ENCODE assay signal across 37 cellular contexts in the genomic region with DNA sequence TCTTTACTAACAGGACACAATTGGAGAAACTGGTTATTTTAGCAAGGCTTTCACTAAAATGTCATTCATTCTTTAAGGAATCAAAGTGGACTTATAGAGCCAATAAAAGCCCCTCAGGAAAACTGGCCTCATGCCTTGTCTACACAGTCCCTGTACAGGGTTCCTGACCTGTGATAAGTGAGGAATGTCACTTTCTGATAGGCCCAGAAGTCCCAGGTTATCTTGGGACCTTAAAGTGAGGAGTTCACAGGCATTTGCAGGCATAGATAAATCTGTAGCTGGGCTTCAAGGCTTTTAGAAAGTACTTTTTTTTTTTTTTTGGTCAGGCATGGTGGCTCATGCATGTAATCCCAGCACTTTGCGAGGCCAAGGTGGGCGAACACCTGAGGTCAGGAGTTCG. TPM values are rescaled to one million over a fixed set of nuclear protein-coding genes. Genes with fewer than 3 reads are reported as not detected.
"Had no signal": no experiment of that assay in that cellular context is flagged by ENCODE, and none has a peak within 500 bp of the region (broad histone marks: within the 10 kb centered on the region; RNA-seq: fewer than 3 reads in every experiment).

No MANE protein-coding gene starts in this region.

- DNase-seq: Karpas-422, Kasumi-1, KG1, MG63, MM.1S, MV-4-11, NCI-H1048, NCI-H1092, NCI-H1092 treated with DMSO at 0.1 percent for 48 hours, NCI-H1105, NCI-H1105 treated with DMSO at 0.1 percent for 48 hours, NCI-H1417, NCI-H1417 treated with DMSO at 0.1 percent for 48 hours, NCI-H1436, NCI-H1436 treated with DMSO at 0.1 percent for 48 hours, NCI-H146, NCI-H1694, NCI-H1694 treated with DMSO at 0.1 percent for 48 hours, NCI-H187, NCI-H187 treated with DMSO at 0.1 percent for 48 hours, NCI-H1930, NCI-H2029, NCI-H2029 treated with DMSO at 0.1 percent for 48 hours, NCI-H2081, NCI-H2081 treated with DMSO at 0.1 percent for 48 hours, NCI-H2107, NCI-H2171, NCI-H2171 treated with DMSO at 0.1 percent for 48 hours, NCI-H2227 treated with DMSO at 0.1 percent for 48 hours, NCI-H226, NCI-H345, NCI-H446, NCI-H446 treated with DMSO at 0.1 percent for 48 hours, NCI-H510A had no signal

- H3K36me3 ChIP-seq: MG63 had no signal

- H3K9me3 ChIP-seq: MG63 had no signal

- H3K27me3 ChIP-seq: MG63 had no signal

- H3K4me2 ChIP-seq: KMS-11 had no signal

- H3K27ac ChIP-seq: KMS-11 had no signal

- H3K4me3 ChIP-seq: MG63 had no signal

- H3K9ac ChIP-seq: KMS-11 had no signal

RNA-seq across cellular contexts. Expression of a gene that starts 19.4 kb away (rescaled TPM):
- total RNA-seq: M059J, NCI-H460 had no signal
